ENCODE assay signal across 35 cellular contexts in genomic region chr7:24582171-24582570, GRCh38.
"Had no signal": no experiment of that assay in that cellular context is flagged by ENCODE, and none has a peak within 500 bp of the region (broad histone marks: within the 10 kb centered on the region; RNA-seq: fewer than 3 reads in every experiment).

No MANE protein-coding gene starts in this region.

- H3K36me3 ChIP-seq: adrenal gland, brain microvascular endothelial cell, breast epithelium, WERI-Rb-1 had no signal

- H3K27ac Mint-ChIP-seq: activated CD4-positive, alpha-beta memory T cell treated with anti-CD3 and anti-CD28 coated beads, Interleukin-2, amount 10 ng/mL, durations not matched to agents 7 days and 5 days; activated CD4-positive, alpha-beta T cell treated with anti-CD3 and anti-CD28 coated beads for 36 hours; activated CD4-positive, alpha-beta T cell treated with anti-CD3 and anti-CD28 coated beads, Interleukin-2, amount 10 ng/mL, durations not matched to agents 7 days and 5 days; activated CD8-positive, alpha-beta memory T cell treated with anti-CD3 and anti-CD28 coated beads, Interleukin-2, amount 10 ng/mL, durations not matched to agents 7 days and 5 days; activated CD8-positive, alpha-beta T cell treated with anti-CD3 and anti-CD28 coated beads, Interleukin-2, amount 10 ng/mL, durations not matched to agents 7 days and 5 days; activated naive CD4-positive, alpha-beta T cell treated with anti-CD3 and anti-CD28 coated beads, Interleukin-2, amount 10 ng/mL, durations not matched to agents 7 days and 5 days; activated naive CD4-positive, alpha-beta T cell treated with anti-CD3 and anti-CD28 coated beads, Interleukin-2, amount 50 U/mL, for 24 hours; activated naive CD8-positive, alpha-beta T cell; activated T-cell treated with anti-CD3 and anti-CD28 coated beads, Interleukin-2, amount 50 U/mL, for 24 hours; activated T-helper 2 cell treated with anti-CD3 and anti-CD28 coated beads, Interferon-gamma antibody, Interleukin-2, Interleukin-4, amounts not matched to agents 10 μg/mL and 5 μg/mL and 100 μg/mL, durations not matched to agents 14 hours and 24 hours and 36 hours; T-helper 1 cell treated with Interleukin-12 subunit alpha and Interleukin-12 subunit beta and Interleukin-4 antibody, amounts not matched to agents 30 μg/mL and 1 μg/mL, for 36 hours; T-helper 2 cell treated with Interferon-gamma antibody and Interleukin-4, amounts not matched to agents 5 μg/mL and 100 μg/mL, for 36 hours; WTC11 had no signal

- H3K27ac ChIP-seq: adrenal gland, body of pancreas, brain microvascular endothelial cell, breast epithelium, WERI-Rb-1 had no signal

- ATAC-seq: activated CD4-positive, alpha-beta T cell treated with anti-CD3 and anti-CD28 coated beads for 36 hours; activated CD4-positive, CD25-positive, alpha-beta regulatory T cell treated with anti-CD3 and anti-CD28 coated beads, Interleukin-2, amount 50 U/mL, for 24 hours; activated CD8-positive, alpha-beta memory T cell treated with anti-CD3 and anti-CD28 coated beads, Interleukin-2, amount 10 ng/mL, durations not matched to agents 7 days and 5 days; activated CD8-positive, alpha-beta T cell treated with anti-CD3 and anti-CD28 coated beads, Interleukin-2, amount 10 ng/mL, durations not matched to agents 7 days and 5 days; body of pancreas; WTC11 had no signal

- H3K4me3 ChIP-seq: adrenal gland, body of pancreas, breast epithelium had no signal

- H3K36me3 Mint-ChIP-seq: activated naive CD4-positive, alpha-beta T cell treated with anti-CD3 and anti-CD28 coated beads, Interleukin-2, amount 10 ng/mL, durations not matched to agents 7 days and 5 days; activated naive CD8-positive, alpha-beta T cell had no signal

- H3K27me3 Mint-ChIP-seq: activated CD4-positive, alpha-beta T cell treated with anti-CD3 and anti-CD28 coated beads for 36 hours; activated CD4-positive, alpha-beta T cell treated with anti-CD3 and anti-CD28 coated beads, Interleukin-2, amount 10 ng/mL, durations not matched to agents 7 days and 5 days; activated CD8-positive, alpha-beta memory T cell treated with anti-CD3 and anti-CD28 coated beads, Interleukin-2, amount 10 ng/mL, durations not matched to agents 7 days and 5 days; activated naive CD4-positive, alpha-beta T cell treated with anti-CD3 and anti-CD28 coated beads, Interleukin-2, amount 10 ng/mL, durations not matched to agents 7 days and 5 days; activated naive CD4-positive, alpha-beta T cell treated with anti-CD3 and anti-CD28 coated beads, Interleukin-2, amount 50 U/mL, for 24 hours; activated naive CD8-positive, alpha-beta T cell; activated T-cell treated with anti-CD3 and anti-CD28 coated beads, Interleukin-2, amount 50 U/mL, for 24 hours had no signal

- H3K9me3 ChIP-seq: adrenal gland, body of pancreas, breast epithelium had no signal

- H3K9me3 Mint-ChIP-seq: activated CD4-positive, alpha-beta memory T cell treated with anti-CD3 and anti-CD28 coated beads, Interleukin-2, amount 10 ng/mL, durations not matched to agents 7 days and 5 days; activated CD4-positive, alpha-beta T cell treated with anti-CD3 and anti-CD28 coated beads, Interleukin-2, amount 10 ng/mL, durations not matched to agents 7 days and 5 days; activated naive CD4-positive, alpha-beta T cell treated with anti-CD3 and anti-CD28 coated beads, Interleukin-2, amount 10 ng/mL, durations not matched to agents 7 days and 5 days; activated naive CD4-positive, alpha-beta T cell treated with anti-CD3 and anti-CD28 coated beads, Interleukin-2, amount 50 U/mL, for 24 hours; activated T-cell treated with anti-CD3 and anti-CD28 coated beads, Interleukin-2, amount 50 U/mL, for 24 hours; T-helper 1 cell treated with Interleukin-12 subunit alpha and Interleukin-12 subunit beta and Interleukin-4 antibody, amounts not matched to agents 30 μg/mL and 1 μg/mL, for 36 hours; T-helper 2 cell treated with Interferon-gamma antibody and Interleukin-4, amounts not matched to agents 5 μg/mL and 100 μg/mL, for 36 hours had no signal

- H3K4me3 Mint-ChIP-seq: activated CD4-positive, alpha-beta memory T cell treated with anti-CD3 and anti-CD28 coated beads, Interleukin-2, amount 10 ng/mL, durations not matched to agents 7 days and 5 days; activated CD4-positive, alpha-beta T cell treated with anti-CD3 and anti-CD28 coated beads for 36 hours; activated CD4-positive, alpha-beta T cell treated with anti-CD3 and anti-CD28 coated beads, Interleukin-2, amount 10 ng/mL, durations not matched to agents 7 days and 5 days; activated CD8-positive, alpha-beta memory T cell treated with anti-CD3 and anti-CD28 coated beads, Interleukin-2, amount 10 ng/mL, durations not matched to agents 7 days and 5 days; activated CD8-positive, alpha-beta T cell treated with anti-CD3 and anti-CD28 coated beads, Interleukin-2, amount 10 ng/mL, durations not matched to agents 7 days and 5 days; activated naive CD4-positive, alpha-beta T cell treated with anti-CD3 and anti-CD28 coated beads, Interleukin-2, amount 10 ng/mL, durations not matched to agents 7 days and 5 days; activated naive CD4-positive, alpha-beta T cell treated with anti-CD3 and anti-CD28 coated beads, Interleukin-2, amount 50 U/mL, for 24 hours; activated naive CD8-positive, alpha-beta T cell; activated T-cell treated with anti-CD3 and anti-CD28 coated beads, Interleukin-2, amount 50 U/mL, for 24 hours; T-helper 1 cell treated with Interleukin-12 subunit alpha and Interleukin-12 subunit beta and Interleukin-4 antibody, amounts not matched to agents 30 μg/mL and 1 μg/mL, for 36 hours; T-helper 2 cell treated with Interferon-gamma antibody and Interleukin-4, amounts not matched to agents 5 μg/mL and 100 μg/mL, for 36 hours; WTC11 had no signal

- DNase-seq: activated CD4-positive, alpha-beta memory T cell treated with anti-CD3 and anti-CD28 coated beads, Interleukin-2, amount 10 ng/mL, durations not matched to agents 7 days and 5 days; activated CD4-positive, alpha-beta T cell treated with anti-CD3 and anti-CD28 coated beads for 1 hour; activated CD4-positive, alpha-beta T cell treated with anti-CD3 and anti-CD28 coated beads for 36 hours; activated CD4-positive, alpha-beta T cell treated with anti-CD3 and anti-CD28 coated beads for 48 hours; activated CD4-positive, alpha-beta T cell treated with anti-CD3 and anti-CD28 coated beads, Interleukin-2, amount 10 ng/mL, durations not matched to agents 7 days and 5 days; activated CD4-positive, alpha-beta T cell treated with anti-CD3 and anti-CD28 coated beads, Interleukin-2, amount 50 U/mL, for 48 hours; activated CD4-positive, CD25-positive, alpha-beta regulatory T cell; activated CD8-positive, alpha-beta memory T cell treated with anti-CD3 and anti-CD28 coated beads for 24 hours; activated CD8-positive, alpha-beta memory T cell treated with anti-CD3 and anti-CD28 coated beads, Interleukin-2, amount 10 ng/mL, durations not matched to agents 7 days and 5 days; activated CD8-positive, alpha-beta memory T cell treated with anti-CD3 and anti-CD28 coated beads, Interleukin-2, amount 50 U/mL, for 48 hours; activated CD8-positive, alpha-beta T cell treated with anti-CD3 and anti-CD28 coated beads, Interleukin-2, amount 10 ng/mL, durations not matched to agents 7 days and 5 days; activated effector memory CD4-positive, alpha-beta T cell treated with Interleukin-2 at 50 U/mL for 16 hours; activated gamma-delta T cell; activated naive CD4-positive, alpha-beta T cell treated with anti-CD3 and anti-CD28 coated beads, Interleukin-2, amount 10 ng/mL, durations not matched to agents 7 days and 5 days; activated naive CD4-positive, alpha-beta T cell treated with Interleukin-2 at 50 U/mL for 16 hours; activated T-cell treated with anti-CD3 and anti-CD28 coated beads, Interleukin-2, amount 50 U/mL, for 24 hours; activated T-cell treated with anti-CD3 and anti-CD28 coated beads, Interleukin-2, amount 50 U/mL, for 48 hours; adrenal gland; amniotic stem cell; aorta; body of pancreas; brain microvascular endothelial cell; central memory CD4-positive, alpha-beta T cell; T-helper 1 cell; T-helper 2 cell; T-helper 9 cell; WERI-Rb-1 had no signal

- H3K4me1 ChIP-seq: adrenal gland, breast epithelium had no signal

- H3K27me3 ChIP-seq: adrenal gland, body of pancreas, brain microvascular endothelial cell, breast epithelium had no signal
